ENCODE assay signal across 14 cellular contexts in genomic region chr22:24595863-24596262, GRCh38.
"Had no signal": no experiment of that assay in that cellular context is flagged by ENCODE, and none has a peak within 500 bp of the region (broad histone marks: within the 10 kb centered on the region; RNA-seq: fewer than 3 reads in every experiment).

No MANE protein-coding gene starts in this region.

- H3K4me3 ChIP-seq: dorsolateral prefrontal cortex, hepatocyte, pancreas, psoas muscle, upper lobe of left lung, uterus had no signal

- H3K9me3 ChIP-seq: pancreas, psoas muscle, upper lobe of left lung, uterus had no signal

- H3K27me3 ChIP-seq: dorsolateral prefrontal cortex, hepatocyte, pancreas, upper lobe of left lung, uterus had no signal

- H3K36me3 ChIP-seq: pancreas, upper lobe of left lung, uterus had no signal

- FAIRE-seq: pancreas, small intestine had no signal

- H3K4me1 ChIP-seq: psoas muscle, uterus had no signal

- DNase-seq: cortex of kidney; dorsolateral prefrontal cortex; effector CD8-positive, alpha-beta T cell; foreskin melanocyte; natural killer cell; occipital lobe; psoas muscle; small intestine; stimulated activated CD4-positive, alpha-beta T cell treated with anti-CD3 and anti-CD28 coated beads, Interleukin-12 subunit alpha, Interleukin-12 subunit beta, amount 100 ng/mL, for 4 hours; stimulated activated naive CD4-positive, alpha-beta T cell treated with Interleukin-2 at 50 U/mL for 16 hours; upper lobe of left lung; uterus had no signal

- H3K27ac ChIP-seq: dorsolateral prefrontal cortex, hepatocyte, pancreas, psoas muscle, upper lobe of left lung, uterus had no signal
